Comparison of ENCODE assay signal across 25 cellular contexts in genomic region chr1:151373196-151373595, GRCh38. TPM values are rescaled to one million over a fixed set of nuclear protein-coding genes. Genes with fewer than 3 reads are reported as not detected.
DNase-seq lines count a peak whose midpoint lies in the region; ATAC-seq, FAIRE-seq and TF ChIP-seq lines count a peak whose summit lies in the region.
"Had no signal": no experiment of that assay in that cellular context is flagged by ENCODE, and none has a peak within 500 bp of the region (broad histone marks: within the 10 kb centered on the region; RNA-seq: fewer than 3 reads in every experiment).

No MANE protein-coding gene starts in this region.

- no peak for FAIRE-seq in GM12878 (lab: Jason Lieb, UNC)
- FAIRE-seq: A204.1, islet of Langerhans had no signal

- in situ Hi-C loops in GM12878 (cut with MboI), result no loop called here

- no peaks in the 10 kb centered on the region for H3K9me3 ChIP-seq in GM12878 (replicated peaks; ENCODE audit: control insufficient read depth, insufficient read depth, low read length)
- H3K9me3 ChIP-seq: HAP-1, left lung, upper lobe of right lung had no signal

- H3K9ac ChIP-seq in GM12878 (ENCODE audit: control insufficient read depth, insufficient read depth, low read length), result no peak overlapping the region

- no peaks in the 10 kb centered on the region for H3K36me3 ChIP-seq in GM12878 (ENCODE audit: control insufficient read depth in 2 of 2, insufficient read depth in 2 of 2, low read length in 1 of 2)
- H3K36me3 ChIP-seq: cardiac muscle cell, HAP-1, left lung had no signal

- TF ChIP-seq EP300 in GM12878 (IDR thresholded peaks at IDR 0.05; ENCODE audit: borderline replicate concordance in 1 of 2, control insufficient read depth in 1 of 2, low read depth in 2 of 2, low read length in 2 of 2), result no peak

- no peaks in the 10 kb centered on the region for H3K27me3 ChIP-seq in GM12878 (replicated peaks in 1 of 2; ENCODE audit: control insufficient read depth in 2 of 2, insufficient read depth in 2 of 2, low read length in 1 of 2)
- H3K27me3 ChIP-seq: cardiac muscle cell, left lung, upper lobe of right lung had no signal

- TF ChIP-seq POLR2A in GM12878 (IDR thresholded peaks at IDR 0.05; ENCODE audit: low read depth, low read length), result no peak

- H3K27me3 Mint-ChIP-seq in nephron (ENCODE audit: low read depth), result peaks cover 8% of the 10 kb centered on the region
- no peaks in the 10 kb centered on the region for H3K27me3 Mint-ChIP-seq in type B pancreatic cell
- H3K27me3 Mint-ChIP-seq: IgD-negative memory B cell had no signal

- CTCF ChIA-PET in GM12878 (lab: Yijun Ruan, JAX), result interaction anchor here (1.1 to 1.4 kb wide), 2 partner anchors 32 to 121 kb away, joined by 4 read pairs; no protein-coding TSS in a partner anchor

- H3K4me2 ChIP-seq in GM12878 (ENCODE audit: control insufficient read depth, insufficient read depth), result no peak overlapping the region

- H3K36me3 Mint-ChIP-seq in nephron (ENCODE audit: low read depth) (peaks cover 7% of the 10 kb centered on the region), type B pancreatic cell (no peaks in the 10 kb centered on the region)
- H3K36me3 Mint-ChIP-seq: activated naive CD8-positive, alpha-beta T cell treated with anti-CD3 and anti-CD28 coated beads, Interleukin-2, amount 10 ng/mL, durations not matched to agents 7 days and 5 days; CD4-positive, alpha-beta memory T cell; IgD-negative memory B cell; stimulated activated effector memory CD8-positive, alpha-beta T cell treated with anti-CD3 and anti-CD28 coated beads, Interleukin-12 subunit alpha, Interleukin-12 subunit beta, amount 100 ng/mL, for 72 hours; T-cell had no signal

- ATAC-seq in GM12878, result no peak
- ATAC-seq in HG03025 (IDR thresholded peaks at IDR 0.05; ENCODE audit: low FRiP score, unreplicated experiment), result no peak
- ATAC-seq: stimulated activated effector memory CD8-positive, alpha-beta T cell treated with anti-CD3 and anti-CD28 coated beads, Interleukin-12 subunit alpha, Interleukin-12 subunit beta, amount 100 ng/mL, for 72 hours; T-cell had no signal

- POLR2A ChIA-PET in GM12878 (lab: Charles Lee), result no interaction called here

- no peak overlapping the region for H3K27ac ChIP-seq in GM12878 (ENCODE audit: control insufficient read depth, insufficient read depth)

- H3K27ac Mint-ChIP-seq in nephron, result peak overlapping the region; percentile 42 to 96 (median 90)
- H3K27ac Mint-ChIP-seq in type B pancreatic cell, result peak overlapping the region; percentile 76
- H3K27ac Mint-ChIP-seq: activated CD4-positive, alpha-beta T cell treated with anti-CD3 and anti-CD28 coated beads, Interleukin-2, amount 10 ng/mL, durations not matched to agents 7 days and 5 days; activated naive CD8-positive, alpha-beta T cell treated with anti-CD3 and anti-CD28 coated beads, Interleukin-2, amount 10 ng/mL, durations not matched to agents 7 days and 5 days; stimulated activated effector memory CD8-positive, alpha-beta T cell treated with anti-CD3 and anti-CD28 coated beads, Interleukin-12 subunit alpha, Interleukin-12 subunit beta, amount 100 ng/mL, for 72 hours; T-cell had no signal

- BruUV-seq in GM12878 (replicated peaks; lab: Mats Ljungman, UMichigan), result no TSS peak

- H4K20me1 ChIP-seq in GM12878 (ENCODE audit: control insufficient read depth, insufficient read depth), result no peaks in the 10 kb centered on the region

- H3K4me3 Mint-ChIP-seq in nephron (peak overlapping the region; percentile 74 to 87 (median 87)), type B pancreatic cell (peak overlapping the region; percentile 44)
- H3K4me3 Mint-ChIP-seq: activated CD4-positive, alpha-beta T cell treated with anti-CD3 and anti-CD28 coated beads, Interleukin-2, amount 10 ng/mL, durations not matched to agents 7 days and 5 days; activated naive CD8-positive, alpha-beta T cell treated with anti-CD3 and anti-CD28 coated beads, Interleukin-2, amount 10 ng/mL, durations not matched to agents 7 days and 5 days; IgD-negative memory B cell; stimulated activated effector memory CD8-positive, alpha-beta T cell treated with anti-CD3 and anti-CD28 coated beads, Interleukin-12 subunit alpha, Interleukin-12 subunit beta, amount 100 ng/mL, for 72 hours; T-cell had no signal

- TF ChIP-seq CTCF in GM12878 (IDR thresholded peaks at IDR 0.05 in 2 of 3, conservative IDR thresholded peaks at IDR 0.05 in 1 of 3; ENCODE audit: control insufficient read depth in 2 of 3, extremely low read depth in 1 of 3, insufficient read depth in 1 of 3, low read depth in 3 of 3, low read length in 3 of 3) (no peak), nephron (IDR thresholded peaks at IDR 0.05; ENCODE audit: unreplicated experiment in 3 of 3) (no peak), type B pancreatic cell (conservative IDR thresholded peaks at IDR 0.05) (no peak), GM20000 (IDR thresholded peaks at IDR 0.05; ENCODE audit: extremely low read depth, missing control alignments) (no peak)

- no peak for TF ChIP-seq RAD21 in GM12878 (IDR thresholded peaks at IDR 0.05; ENCODE audit: insufficient read depth, low read depth, low read length)

- intact Hi-C loops in GM12878 (cut with micrococcal nuclease; ENCODE audit: unreplicated experiment), result no loop called here

- no peaks in the 10 kb centered on the region for H3K79me2 ChIP-seq in GM12878 (ENCODE audit: control insufficient read depth, insufficient read depth, low read length)

- DNase-seq in NCI-H345 (lab: John Stamatoyannopoulos, UW) (peak; percentile 27), NCI-H345 treated with DMSO at 0.1 percent for 48 hours (lab: John Stamatoyannopoulos, UW; ENCODE audit: unreplicated experiment) (no peak), GM12878 (ENCODE audit: low read depth, low spot score) (no peak), type B pancreatic cell (ENCODE audit: extremely low spot score, unreplicated experiment) (no peak), GM20000 (ENCODE audit: low spot score) (no peak)
- no peak for DNase-seq in effector CD4-positive, alpha-beta T cell
- DNase-seq: activated CD4-positive, alpha-beta T cell treated with anti-CD3 and anti-CD28 coated beads, Interleukin-2, amount 10 ng/mL, durations not matched to agents 7 days and 5 days; activated effector memory CD4-positive, alpha-beta T cell treated with Interleukin-2 at 50 U/mL for 16 hours; activated naive CD8-positive, alpha-beta T cell treated with anti-CD3 and anti-CD28 coated beads, Interleukin-2, amount 10 ng/mL, durations not matched to agents 7 days and 5 days; AML-193; CD4-positive, alpha-beta memory T cell; cortex of kidney; stimulated activated CD4-positive, alpha-beta T cell treated with anti-CD3 and anti-CD28 coated beads, Interleukin-15, amount 100 ng/mL, for 24 hours; T-cell had no signal

- SMC1A ChIA-PET in GM12878 (lab: Charles Lee; ENCODE audit: uncharacterized antibody, unreplicated experiment), result interaction anchor here (1.1 kb wide), 1 partner anchor 10 kb away, joined by 3 read pairs; no protein-coding TSS in a partner anchor

- no peaks in the 10 kb centered on the region for H3K4me1 ChIP-seq in GM12878 (ENCODE audit: control insufficient read depth, insufficient read depth, low read length)

- no peak overlapping the region for H3K4me3 ChIP-seq in GM12878

- H3K4me1 Mint-ChIP-seq in nephron (peaks cover 43% of the 10 kb centered on the region), type B pancreatic cell (ENCODE audit: unreplicated experiment) (peaks cover 26% of the 10 kb centered on the region)
- H3K4me1 Mint-ChIP-seq: activated CD4-positive, alpha-beta T cell treated with anti-CD3 and anti-CD28 coated beads, Interleukin-2, amount 10 ng/mL, durations not matched to agents 7 days and 5 days; CD4-positive, alpha-beta memory T cell; stimulated activated effector memory CD8-positive, alpha-beta T cell treated with anti-CD3 and anti-CD28 coated beads, Interleukin-12 subunit alpha, Interleukin-12 subunit beta, amount 100 ng/mL, for 72 hours; T-cell had no signal

- H3K9me3 Mint-ChIP-seq in nephron (no peaks in the 10 kb centered on the region), type B pancreatic cell (no peaks in the 10 kb centered on the region)
- H3K9me3 Mint-ChIP-seq: activated CD4-positive, alpha-beta T cell treated with anti-CD3 and anti-CD28 coated beads, Interleukin-2, amount 10 ng/mL, durations not matched to agents 7 days and 5 days; activated naive CD8-positive, alpha-beta T cell treated with anti-CD3 and anti-CD28 coated beads, Interleukin-2, amount 10 ng/mL, durations not matched to agents 7 days and 5 days; CD4-positive, alpha-beta memory T cell; IgD-negative memory B cell; stimulated activated effector memory CD8-positive, alpha-beta T cell treated with anti-CD3 and anti-CD28 coated beads, Interleukin-12 subunit alpha, Interleukin-12 subunit beta, amount 100 ng/mL, for 72 hours; T-cell had no signal

- H2AFZ ChIP-seq in GM12878 (ENCODE audit: control insufficient read depth, low read depth, low read length), result no peak overlapping the region

- RAD21 ChIA-PET in GM12878 (lab: Charles Lee; ENCODE audit: unreplicated experiment), result no interaction called here

- WGBS in GM12878 (ENCODE audit: insufficient coverage, insufficient replicate concordance, low lambda C conversion rate, missing lambda C conversion rate), result 57% methylated on average over 14 of the region's 14 CpGs

RNA-seq across cellular contexts. Expression of gene SELENBP1, which starts 0.7 kb away (rescaled TPM):
- not detected in 2 replicates for total RNA-seq in GM12878 (2013; cell fraction: nucleolus; rRNA removed)
- total RNA-seq in GM12878 (2014; rRNA removed) (not detected in 2 replicates), GM12878 (2014; rRNA removed; fragmentation: Illumina TruSeq; extraction: Trizol) (not detected in 2 replicates), GM12878 (2021) (0.41 and 0.45 TPM in 2 replicates), type B pancreatic cell (ENCODE audit: low replicate concordance) (20.5 and 39.2 TPM in 2 replicates)
- polyA plus RNA-seq in GM12878 (2011; ENCODE audit: low read depth), result not detected
- polyA plus RNA-seq in GM12878 (2011; rRNA removed) (not detected in 2 replicates), GM12878 (2014; fragmentation: Illumina TruSeq; extraction: Trizol) (not detected in 2 replicates), GM12878 (2014; fragmentation: Nextera tagmentation; extraction: Ambion mirVana) (not detected), GM12878 (2014; rRNA removed) (not detected in 2 replicates), GM12878 (2016; fragmentation: Nextera tagmentation; extraction: Ambion mirVana) (not detected)
- polyA plus RNA-seq in GM12878 (2011; cell fraction: cytosol; rRNA removed), result not detected in 2 replicates
- polyA plus RNA-seq in GM12878 (2011; cell fraction: nucleus; rRNA removed), result 0.13 and 0.20 TPM in 2 replicates
- polyA plus RNA-seq in GM12878 (2012), result not detected in 2 replicates
- not detected in 2 replicates for polyA minus RNA-seq in GM12878 (2011; rRNA and poly(A)+ RNA removed)
- 1.7 TPM in 1 of 2 replicates, not detected in the other for polyA minus RNA-seq in GM12878 (2011; cell fraction: cytosol; rRNA and poly(A)+ RNA removed)
- polyA minus RNA-seq in GM12878 (2011; cell fraction: nucleus; rRNA and poly(A)+ RNA removed), result not detected in 2 replicates
- total RNA-seq: activated CD4-positive, alpha-beta T cell treated with anti-CD3 and anti-CD28 coated beads, Interleukin-2, amount 10 ng/mL, durations not matched to agents 7 days and 5 days; activated CD8-positive, alpha-beta memory T cell treated with anti-CD3 and anti-CD28 coated beads for 36 hours; activated naive CD8-positive, alpha-beta T cell treated with anti-CD3 and anti-CD28 coated beads, Interleukin-2, amount 10 ng/mL, durations not matched to agents 7 days and 5 days; CD4-positive, alpha-beta memory T cell had no signal
- polyA plus RNA-seq: CD4-positive, alpha-beta memory T cell; IgD-negative memory B cell had no signal

RNA-seq across cellular contexts. Expression of gene RFX5, which starts 26.1 kb away (rescaled TPM):
- total RNA-seq in GM12878 (2013; cell fraction: nucleolus; rRNA removed), result 130 and 156 TPM in 2 replicates
- total RNA-seq in GM12878 (2014; rRNA removed) (119 and 129 TPM in 2 replicates), GM12878 (2014; rRNA removed; fragmentation: Illumina TruSeq; extraction: Trizol) (136 and 138 TPM in 2 replicates), GM12878 (2021) (119 and 138 TPM in 2 replicates), type B pancreatic cell (ENCODE audit: low replicate concordance) (27.3 and 66.5 TPM in 2 replicates)
- 102 TPM for polyA plus RNA-seq in GM12878 (2011; ENCODE audit: low read depth)
- polyA plus RNA-seq in GM12878 (2011; rRNA removed) (128 and 155 TPM in 2 replicates), GM12878 (2014; fragmentation: Illumina TruSeq; extraction: Trizol) (198 and 209 TPM in 2 replicates), GM12878 (2014; fragmentation: Nextera tagmentation; extraction: Ambion mirVana) (10 to 100 TPM; 14.1 to 18.4 TPM), GM12878 (2014; rRNA removed) (129 and 134 TPM in 2 replicates), GM12878 (2016; fragmentation: Nextera tagmentation; extraction: Ambion mirVana) (10 to 100 TPM; 76.1 to 82.3 TPM)
- polyA plus RNA-seq in GM12878 (2011; cell fraction: cytosol; rRNA removed), result 101 and 106 TPM in 2 replicates
- polyA plus RNA-seq in GM12878 (2011; cell fraction: nucleus; rRNA removed), result 201 and 290 TPM in 2 replicates
- polyA plus RNA-seq in GM12878 (2012), result 81.1 and 81.7 TPM in 2 replicates
- polyA minus RNA-seq in GM12878 (2011; rRNA and poly(A)+ RNA removed), result 125 and 136 TPM in 2 replicates
- 56.4 and 58.2 TPM in 2 replicates for polyA minus RNA-seq in GM12878 (2011; cell fraction: cytosol; rRNA and poly(A)+ RNA removed)
- 58.4 and 69.9 TPM in 2 replicates for polyA minus RNA-seq in GM12878 (2011; cell fraction: nucleus; rRNA and poly(A)+ RNA removed)

RNA-seq across cellular contexts. Expression of gene PSMB4, which starts 26.2 kb away (rescaled TPM):
- 58.5 and 65.0 TPM in 2 replicates for total RNA-seq in GM12878 (2013; cell fraction: nucleolus; rRNA removed)
- 423 and 434 TPM in 2 replicates for total RNA-seq in GM12878 (2014; rRNA removed)
- 316 and 317 TPM in 2 replicates for total RNA-seq in GM12878 (2014; rRNA removed; fragmentation: Illumina TruSeq; extraction: Trizol)
- total RNA-seq in GM12878 (2021), result 348 and 359 TPM in 2 replicates
- polyA plus RNA-seq in GM12878 (2011; ENCODE audit: low read depth), result 230 TPM
- polyA plus RNA-seq in GM12878 (2011; rRNA removed), result 278 and 418 TPM in 2 replicates
- 665 and 683 TPM in 2 replicates for polyA plus RNA-seq in GM12878 (2011; cell fraction: cytosol; rRNA removed)
- 525 and 562 TPM in 2 replicates for polyA plus RNA-seq in GM12878 (2011; cell fraction: nucleus; rRNA removed)
- polyA plus RNA-seq in GM12878 (2012), result 329 and 345 TPM in 2 replicates
- 285 and 429 TPM in 2 replicates for polyA plus RNA-seq in GM12878 (2014; fragmentation: Illumina TruSeq; extraction: Trizol)
- polyA plus RNA-seq in GM12878 (2014; fragmentation: Nextera tagmentation; extraction: Ambion mirVana), result 100 to 1,000 TPM; 508 to 610 TPM
- polyA plus RNA-seq in GM12878 (2014; rRNA removed), result 538 and 552 TPM in 2 replicates
- 100 to 1,000 TPM; 278 to 296 TPM for polyA plus RNA-seq in GM12878 (2016; fragmentation: Nextera tagmentation; extraction: Ambion mirVana)
- 283 and 422 TPM in 2 replicates for polyA minus RNA-seq in GM12878 (2011; rRNA and poly(A)+ RNA removed)
- polyA minus RNA-seq in GM12878 (2011; cell fraction: cytosol; rRNA and poly(A)+ RNA removed), result 99.2 and 117 TPM in 2 replicates
- polyA minus RNA-seq in GM12878 (2011; cell fraction: nucleus; rRNA and poly(A)+ RNA removed), result 79.4 and 82.2 TPM in 2 replicates
- total RNA-seq in type B pancreatic cell (ENCODE audit: low replicate concordance), result 241 and 243 TPM in 2 replicates

RNA-seq across cellular contexts. Expression of gene PI4KB, which starts 46.0 kb away (rescaled TPM):
- total RNA-seq in GM12878 (2013; cell fraction: nucleolus; rRNA removed), result 68.9 and 69.2 TPM in 2 replicates
- total RNA-seq in GM12878 (2014; rRNA removed) (46.3 and 50.0 TPM in 2 replicates), GM12878 (2014; rRNA removed; fragmentation: Illumina TruSeq; extraction: Trizol) (27.0 and 27.6 TPM in 2 replicates), GM12878 (2021) (56.8 and 58.5 TPM in 2 replicates), type B pancreatic cell (ENCODE audit: low replicate concordance) (59.6 and 60.7 TPM in 2 replicates)
- polyA plus RNA-seq in GM12878 (2011; ENCODE audit: low read depth), result 29.3 TPM
- polyA plus RNA-seq in GM12878 (2011; rRNA removed) (58.8 and 88.3 TPM in 2 replicates), GM12878 (2014; fragmentation: Illumina TruSeq; extraction: Trizol) (44.1 and 52.2 TPM in 2 replicates), GM12878 (2014; fragmentation: Nextera tagmentation; extraction: Ambion mirVana) (1 to 10 TPM; 3.3 to 7.2 TPM), GM12878 (2014; rRNA removed) (62.9 and 72.2 TPM in 2 replicates), GM12878 (2016; fragmentation: Nextera tagmentation; extraction: Ambion mirVana) (10 to 100 TPM; 51.2 to 53.1 TPM)
- polyA plus RNA-seq in GM12878 (2011; cell fraction: cytosol; rRNA removed), result 103 and 113 TPM in 2 replicates
- polyA plus RNA-seq in GM12878 (2011; cell fraction: nucleus; rRNA removed), result 151 and 222 TPM in 2 replicates
- polyA plus RNA-seq in GM12878 (2012), result 37.7 and 45.0 TPM in 2 replicates
- polyA minus RNA-seq in GM12878 (2011; rRNA and poly(A)+ RNA removed), result 150 and 166 TPM in 2 replicates
- polyA minus RNA-seq in GM12878 (2011; cell fraction: cytosol; rRNA and poly(A)+ RNA removed), result 32.1 and 33.4 TPM in 2 replicates
- polyA minus RNA-seq in GM12878 (2011; cell fraction: nucleus; rRNA and poly(A)+ RNA removed), result 40.0 and 60.0 TPM in 2 replicates

Comparison
In these comparisons a context has a peak if more than half of its experiments do, and no peak if none do; other contexts are left out.
1. RNA of gene SELENBP1, which starts 0.7 kb away (total RNA-seq): 20.5 to 39.2 TPM in type B pancreatic cell; 0.41 to 0.45 TPM in GM12878; every median in the first group is over 10 times any median in the second.